8 cellular contexts compared by ENCODE assay signal in the genomic region with DNA sequence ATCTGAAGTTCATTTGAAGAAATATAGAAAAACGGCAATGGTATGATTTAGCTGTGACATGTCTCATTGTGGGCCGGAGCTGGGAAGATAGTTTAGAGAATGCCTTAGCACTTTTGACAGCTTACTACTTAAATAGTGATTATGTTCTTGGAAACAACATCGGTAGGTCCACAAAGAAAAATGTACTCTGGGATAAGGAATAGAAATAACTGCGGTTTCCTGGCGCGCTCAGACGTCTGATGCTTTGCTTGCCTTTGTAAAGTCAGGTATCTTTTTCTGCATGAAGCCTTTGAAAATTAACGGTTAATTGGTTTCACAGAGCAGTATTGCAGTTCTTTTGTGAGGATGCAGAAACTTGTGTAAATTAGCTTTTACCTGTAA. TPM values are rescaled to one million over a fixed set of nuclear protein-coding genes. Genes with fewer than 3 reads are reported as not detected.
DNase-seq lines count a peak whose midpoint lies in the region; ATAC-seq and TF ChIP-seq lines count a peak whose summit lies in the region.

No MANE protein-coding gene starts in this region.

- peak overlapping the region; percentile 86 for H2AFZ ChIP-seq in smooth muscle cell (ENCODE audit: low read depth)

- H3K27ac Mint-ChIP-seq in activated CD4-positive, alpha-beta memory T cell treated with anti-CD3 and anti-CD28 coated beads, Interleukin-2, amount 10 ng/mL, durations not matched to agents 7 days and 5 days = peak overlapping the region; percentile 90

- no peaks in the 10 kb centered on the region for H3K9me3 Mint-ChIP-seq in activated CD4-positive, alpha-beta memory T cell treated with anti-CD3 and anti-CD28 coated beads, Interleukin-2, amount 10 ng/mL, durations not matched to agents 7 days and 5 days

- peak overlapping the region; percentile 91 for H3K9ac ChIP-seq in smooth muscle cell (ENCODE audit: low read depth)

- no peak for TF ChIP-seq CTCF in HFF-Myc (IDR thresholded peaks at IDR 0.05; ENCODE audit: low read depth, low read length, missing control alignments)
- TF ChIP-seq CTCF in smooth muscle cell (IDR thresholded peaks at IDR 0.05; ENCODE audit: borderline replicate concordance, insufficient read depth, poor library complexity, severe bottlenecking) = no peak

- H3K9me3 ChIP-seq in right cardiac atrium (ENCODE audit: control insufficient read depth, low read length) (no peaks in the 10 kb centered on the region), smooth muscle cell (replicated peaks; ENCODE audit: low read depth) (no peaks in the 10 kb centered on the region)

- no peak for ATAC-seq in right cardiac atrium

- CTCF ChIA-PET in activated CD4-positive, alpha-beta memory T cell treated with anti-CD3 and anti-CD28 coated beads, Interleukin-2, amount 10 ng/mL, durations not matched to agents 7 days and 5 days (lab: Charles Lee) = interaction anchor here (0.6 to 5.6 kb wide), 21 partner anchors 10 to 581 kb away, joined by 3 to 56 read pairs (median 5); no protein-coding TSS in a partner anchor

- 12% methylated on average over 8 of the region's 8 CpGs for WGBS in right cardiac atrium
- WGBS in smooth muscle cell (ENCODE audit: low lambda C conversion rate) = 41% methylated on average over 8 of the region's 8 CpGs

- peaks cover 82% of the 10 kb centered on the region for H3K4me1 Mint-ChIP-seq in activated CD4-positive, alpha-beta memory T cell treated with anti-CD3 and anti-CD28 coated beads, Interleukin-2, amount 10 ng/mL, durations not matched to agents 7 days and 5 days

- no peaks in the 10 kb centered on the region for H3K27me3 Mint-ChIP-seq in activated CD4-positive, alpha-beta memory T cell treated with anti-CD3 and anti-CD28 coated beads, Interleukin-2, amount 10 ng/mL, durations not matched to agents 7 days and 5 days

- intact Hi-C loops in right cardiac atrium (cut with DNase I) = loop anchor here in 2 of 4 donors (5.0 to 10.0 kb wide), 2 partner anchors 36 to 89 kb away; a partner anchor contains a TSS

- H3K4me3 Mint-ChIP-seq in activated CD4-positive, alpha-beta memory T cell treated with anti-CD3 and anti-CD28 coated beads, Interleukin-2, amount 10 ng/mL, durations not matched to agents 7 days and 5 days = peak overlapping the region; percentile 94

- peak overlapping the region; percentile 93 for H3K4me2 ChIP-seq in smooth muscle cell

- H3K27me3 ChIP-seq in right cardiac atrium (ENCODE audit: control insufficient read depth, insufficient read depth) = no peaks in the 10 kb centered on the region
- H3K27me3 ChIP-seq in smooth muscle cell (ENCODE audit: low read depth) = no peaks in the 10 kb centered on the region

- H3F3A ChIP-seq in smooth muscle cell (ENCODE audit: low read depth) = peaks cover 18% of the 10 kb centered on the region

- no peaks in the 10 kb centered on the region for H3K36me3 ChIP-seq in smooth muscle cell (ENCODE audit: low read depth)

- H3K4me1 ChIP-seq in right cardiac atrium (ENCODE audit: control insufficient read depth, insufficient read depth, low read length) = peaks cover 6% of the 10 kb centered on the region
- H3K4me1 ChIP-seq in smooth muscle cell (ENCODE audit: low read depth) = peaks cover 40% of the 10 kb centered on the region

- DNase-seq in HFF-Myc (ENCODE audit: extremely low read depth, low read depth) (no peak), right cardiac atrium (no peak), smooth muscle cell (lab: John Stamatoyannopoulos, UW; ENCODE audit: unreplicated experiment) (no peak), NOMO-1 treated with DMSO at 0.1 percent for 48 hours (lab: John Stamatoyannopoulos, UW; ENCODE audit: unreplicated experiment) (no peak), hypothalamus (lab: John Stamatoyannopoulos, UW) (no peak), NCI-H82 (lab: John Stamatoyannopoulos, UW) (no peak)
- DNase-seq in activated CD4-positive, alpha-beta memory T cell treated with anti-CD3 and anti-CD28 coated beads, Interleukin-2, amount 10 ng/mL, durations not matched to agents 7 days and 5 days = no peak
- no peak for DNase-seq in effector CD8-positive, alpha-beta T cell (lab: John Stamatoyannopoulos, UW)

- H3K4me3 ChIP-seq in HFF-Myc (replicated peaks; ENCODE audit: low read depth, low read length) = peak overlapping the region; percentile 87
- peak overlapping the region; percentile 83 for H3K4me3 ChIP-seq in right cardiac atrium (ENCODE audit: low read length)
- peak overlapping the region; percentile 92 for H3K4me3 ChIP-seq in smooth muscle cell

- H3K27ac ChIP-seq in right cardiac atrium (ENCODE audit: low read length) (no peak overlapping the region), smooth muscle cell (ENCODE audit: low read depth) (peak overlapping the region; percentile 98)

- peaks cover 6% of the 10 kb centered on the region for H3K36me3 Mint-ChIP-seq in activated CD4-positive, alpha-beta memory T cell treated with anti-CD3 and anti-CD28 coated beads, Interleukin-2, amount 10 ng/mL, durations not matched to agents 7 days and 5 days (ENCODE audit: low read depth)

- H4K20me1 ChIP-seq in smooth muscle cell (ENCODE audit: low read depth) = peaks cover 53% of the 10 kb centered on the region

- POLR2A ChIA-PET in activated CD4-positive, alpha-beta memory T cell treated with anti-CD3 and anti-CD28 coated beads, Interleukin-2, amount 10 ng/mL, durations not matched to agents 7 days and 5 days (lab: Charles Lee) = interaction anchor here (0.9 to 8.4 kb wide), 23 partner anchors 9 to 1799 kb away, joined by 3 to 175 read pairs (median 7); a partner anchor contains a TSS

- peaks cover 56% of the 10 kb centered on the region for H3K79me2 ChIP-seq in smooth muscle cell (ENCODE audit: low read depth)

RNA-seq across cellular contexts. Expression of a gene that starts 1.4 kb away (rescaled TPM):
- 10 to 100 TPM; 67.9 to 68.7 TPM for total RNA-seq in activated CD4-positive, alpha-beta memory T cell treated with anti-CD3 and anti-CD28 coated beads, Interleukin-2, amount 10 ng/mL, durations not matched to agents 7 days and 5 days
- total RNA-seq in right cardiac atrium = 10 to 100 TPM; 17.6 to 26.0 (median 21.2) TPM
- 7.8 TPM for polyA plus RNA-seq in right cardiac atrium
- total RNA-seq in smooth muscle cell = 25.5 and 26.2 TPM in 2 replicates
- polyA plus RNA-seq in smooth muscle cell = 17.1 and 18.8 TPM in 2 replicates
